23 cellular contexts compared by ENCODE assay signal in the genomic region with DNA sequence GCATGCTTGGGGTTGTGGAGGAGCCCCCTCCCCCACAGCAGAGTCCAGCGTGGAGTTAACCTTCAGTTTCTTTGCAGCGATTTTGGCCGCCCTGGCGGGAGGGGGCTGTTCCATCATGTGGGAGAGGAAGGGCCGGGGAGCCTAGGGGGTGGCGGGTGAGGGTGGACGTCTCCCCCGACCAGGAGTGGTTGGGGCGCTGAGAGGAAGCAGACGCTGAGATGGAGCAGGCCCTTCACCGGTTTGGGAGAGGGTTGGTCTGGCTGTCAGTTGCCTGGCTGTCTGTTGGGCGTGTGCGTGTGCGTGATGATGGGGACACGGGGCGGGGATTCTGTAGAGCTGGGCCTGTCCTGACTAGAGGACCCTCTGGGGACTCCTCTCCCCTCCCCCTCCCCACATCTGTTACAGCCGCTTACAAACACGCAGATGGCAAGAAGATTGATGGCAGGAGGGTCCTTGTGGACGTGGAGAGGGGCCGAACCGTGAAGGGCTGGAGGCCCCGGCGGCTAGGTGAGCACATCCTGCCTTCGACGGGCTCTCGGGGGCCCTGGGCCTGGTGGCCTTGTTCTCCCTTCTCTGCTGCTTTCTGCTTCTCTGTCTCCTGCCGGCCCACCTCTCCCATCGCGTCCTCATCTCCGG. TPM values are rescaled to one million over a fixed set of nuclear protein-coding genes. Genes with fewer than 3 reads are reported as not detected.
DNase-seq lines count a peak whose midpoint lies in the region; ATAC-seq and TF ChIP-seq lines count a peak whose summit lies in the region.
"Had no signal": no experiment of that assay in that cellular context is flagged by ENCODE, and none has a peak within 500 bp of the region (broad histone marks: within the 10 kb centered on the region; RNA-seq: fewer than 3 reads in every experiment).

No MANE protein-coding gene starts in this region.

- peaks cover 7% of the 10 kb centered on the region for H3K4me1 Mint-ChIP-seq in activated T-cell treated with anti-CD3 and anti-CD28 coated beads, Interleukin-2, amount 50 U/mL, for 24 hours (ENCODE audit: low read depth)
- peaks cover 7 to 11% of the 10 kb centered on the region in 2 donors for H3K4me1 Mint-ChIP-seq in effector memory CD8-positive, alpha-beta T cell (ENCODE audit: low read depth in 2 of 2)
- H3K4me1 Mint-ChIP-seq in natural killer cell = peaks cover 12 to 34% of the 10 kb centered on the region in 2 donors

- no peak for TF ChIP-seq POLR2A in ovary (IDR thresholded peaks at IDR 0.05)

- TF ChIP-seq EP300 in ovary (IDR thresholded peaks at IDR 0.05) = no peak

- H3K27ac ChIP-seq in ovary = no peak overlapping the region
- H3K27ac ChIP-seq: heart right ventricle, tibial artery had no signal

- TF ChIP-seq CTCF in ovary (IDR thresholded peaks at IDR 0.05) (no peak), natural killer cell (IDR thresholded peaks at IDR 0.05) (no peak)

- no peaks in the 10 kb centered on the region for H3K27me3 ChIP-seq in ovary
- H3K27me3 ChIP-seq: heart right ventricle, tibial artery had no signal

- H3K4me1 ChIP-seq in ovary (ENCODE audit: insufficient read depth) = no peaks in the 10 kb centered on the region
- H3K4me1 ChIP-seq: tibial artery had no signal

- no peak overlapping the region for H3K4me3 ChIP-seq in ovary
- H3K4me3 ChIP-seq: heart right ventricle, lung, tibial artery had no signal

- ATAC-seq in effector memory CD8-positive, alpha-beta T cell (replicated peaks) = no peak
- ATAC-seq in sciatic nerve (peak; percentile 31), natural killer cell (no peak)
- ATAC-seq: naive thymus-derived CD4-positive, alpha-beta T cell had no signal

- H3K9me3 Mint-ChIP-seq in activated T-cell treated with anti-CD3 and anti-CD28 coated beads, Interleukin-2, amount 50 U/mL, for 24 hours = no peaks in the 10 kb centered on the region
- no peaks in the 10 kb centered on the region for H3K9me3 Mint-ChIP-seq in effector memory CD8-positive, alpha-beta T cell
- no peaks in the 10 kb centered on the region for H3K9me3 Mint-ChIP-seq in natural killer cell
- H3K9me3 Mint-ChIP-seq: CD8-positive, alpha-beta memory T cell had no signal

- H3K4me3 Mint-ChIP-seq in activated T-cell treated with anti-CD3 and anti-CD28 coated beads, Interleukin-2, amount 50 U/mL, for 24 hours = no peak overlapping the region
- H3K4me3 Mint-ChIP-seq in effector memory CD8-positive, alpha-beta T cell = no peak overlapping the region
- H3K4me3 Mint-ChIP-seq in natural killer cell = no peak overlapping the region
- H3K4me3 Mint-ChIP-seq: CD8-positive, alpha-beta memory T cell; naive thymus-derived CD4-positive, alpha-beta T cell had no signal

- WGBS in ovary, 3 donors = 69 to 73% (median 72%) methylated on average over 30 of the region's 30 CpGs

- H3K36me3 ChIP-seq in ovary = no peaks in the 10 kb centered on the region

- no peak for DNase-seq in activated T-cell treated with anti-CD3 and anti-CD28 coated beads, Interleukin-2, amount 50 U/mL, for 24 hours
- no peak for DNase-seq in activated T-cell treated with anti-CD3 and anti-CD28 coated beads, Interleukin-2, amount 50 U/mL, for 48 hours
- DNase-seq in NCI-H524 (lab: John Stamatoyannopoulos, UW) = peak; percentile 98 to 99
- no peak for DNase-seq in effector memory CD8-positive, alpha-beta T cell
- DNase-seq in sciatic nerve (ENCODE audit: low spot score) = no peak
- no peak for DNase-seq in stimulated activated CD4-positive, alpha-beta T cell treated with anti-CD3 and anti-CD28 coated beads, Interleukin-15, amount 100 ng/mL, for 24 hours
- DNase-seq in ovary = no peak
- no peak for DNase-seq in natural killer cell
- DNase-seq: activated CD4-positive, CD25-positive, alpha-beta regulatory T cell treated with anti-CD3 and anti-CD28 coated beads, Interleukin-2, amount 50 U/mL, for 72 hours; activated gamma-delta T cell; CD8-positive, alpha-beta memory T cell; EL; HCEC 1CT; heart right ventricle; KG1; MV-4-11; naive thymus-derived CD4-positive, alpha-beta T cell; NCI-H2029; NCI-H526; OCI-M1; tibial artery had no signal

- intact Hi-C loops in sciatic nerve (cut with DNase I) = no loop called here
- intact Hi-C loops in ovary (cut with DNase I) = loop anchor here in 1 of 4 donors (5.0 kb wide), 1 partner anchor 43 kb away; no protein-coding TSS in a partner anchor
- intact Hi-C loops in natural killer cell (cut with micrococcal nuclease) = no loop called here

- no peaks in the 10 kb centered on the region for H3K9me3 ChIP-seq in ovary
- H3K9me3 ChIP-seq: heart right ventricle, tibial artery had no signal

- H3K27me3 Mint-ChIP-seq in activated T-cell treated with anti-CD3 and anti-CD28 coated beads, Interleukin-2, amount 50 U/mL, for 24 hours = no peaks in the 10 kb centered on the region
- H3K27me3 Mint-ChIP-seq in effector memory CD8-positive, alpha-beta T cell = no peaks in the 10 kb centered on the region
- H3K27me3 Mint-ChIP-seq in natural killer cell (ENCODE audit: low read depth in 2 of 2) = no peaks in the 10 kb centered on the region
- H3K27me3 Mint-ChIP-seq: CD8-positive, alpha-beta memory T cell; naive thymus-derived CD4-positive, alpha-beta T cell had no signal

- peaks cover 93% of the 10 kb centered on the region for H3K36me3 Mint-ChIP-seq in activated T-cell treated with anti-CD3 and anti-CD28 coated beads, Interleukin-2, amount 50 U/mL, for 24 hours (ENCODE audit: low read depth)
- H3K36me3 Mint-ChIP-seq in effector memory CD8-positive, alpha-beta T cell (ENCODE audit: insufficient read depth) = peaks cover 60% of the 10 kb centered on the region
- H3K36me3 Mint-ChIP-seq in natural killer cell = peaks cover 11% of the 10 kb centered on the region

- H3K27ac Mint-ChIP-seq in activated T-cell treated with anti-CD3 and anti-CD28 coated beads, Interleukin-2, amount 50 U/mL, for 24 hours = peak overlapping the region; percentile 61
- H3K27ac Mint-ChIP-seq in effector memory CD8-positive, alpha-beta T cell = peak overlapping the region; percentile 6 to 64
- H3K27ac Mint-ChIP-seq in natural killer cell = no peak overlapping the region

RNA-seq across cellular contexts. Expression of gene LIN7B, which starts 9.8 kb away (rescaled TPM):
- total RNA-seq in sciatic nerve (9.8 TPM), ovary (1 to 10 TPM; 6.6 to 9.8 (median 8.5) TPM), natural killer cell (1 to 10 TPM; 6.2 to 8.8 (median 6.5) TPM)
- polyA plus RNA-seq in ovary = 1 to 10 TPM in 1 of 2 donors, under 1 TPM in 1; 0.82 to 8.9 TPM

RNA-seq across cellular contexts. Expression of gene C19orf73, which starts 14.6 kb away (rescaled TPM):
- total RNA-seq in sciatic nerve = 0.67 TPM
- 1 to 10 TPM in 1 of 7 donors, under 1 TPM in 3, not detected in 3; 0.45 to 1.5 (median 0.46) TPM for total RNA-seq in ovary
- polyA plus RNA-seq in ovary = under 1 TPM in 1 of 2 donors, not detected in 1; 0.42 TPM
- 1 to 10 TPM; 2.3 to 2.7 (median 2.7) TPM for total RNA-seq in natural killer cell

RNA-seq across cellular contexts. Expression of gene PPFIA3, which starts 15.0 kb away (rescaled TPM):
- total RNA-seq in sciatic nerve = 6.3 TPM
- total RNA-seq in ovary = 1 to 10 TPM in 6 of 7 donors, under 1 TPM in 1; 0.72 to 6.1 (median 3.2) TPM
- polyA plus RNA-seq in ovary = 1 to 10 TPM in 1 of 2 donors, under 1 TPM in 1; 0.55 to 5.8 TPM
- 1 to 10 TPM; 5.3 to 5.5 (median 5.3) TPM for total RNA-seq in natural killer cell

RNA-seq across cellular contexts. Expression of gene SNRNP70, which starts 19.1 kb away (rescaled TPM):
- total RNA-seq in sciatic nerve = 299 TPM
- total RNA-seq in ovary = 100 to 1,000 TPM; 181 to 284 (median 252) TPM
- polyA plus RNA-seq in ovary = 100 to 1,000 TPM; 133 to 366 TPM
- 100 to 1,000 TPM; 244 to 312 (median 299) TPM for total RNA-seq in natural killer cell

RNA-seq across cellular contexts. Expression of gene KCNA7, which starts 31.8 kb away (rescaled TPM):
- total RNA-seq in sciatic nerve = not detected
- not detected for total RNA-seq in ovary
- not detected for polyA plus RNA-seq in ovary
- total RNA-seq in natural killer cell = not detected
- total RNA-seq: CD8-positive, alpha-beta memory T cell; lung; naive thymus-derived CD4-positive, alpha-beta T cell; pulmonary artery endothelial cell had no signal
- polyA plus RNA-seq: CD8-positive, alpha-beta memory T cell; lung; naive thymus-derived CD4-positive, alpha-beta T cell had no signal

Comparison
In these comparisons a context has a peak if more than half of its experiments do, and no peak if none do; other contexts are left out.
1. DNase-seq: peak in NCI-H524 (2 of 2); none in activated T-cell treated with anti-CD3 and anti-CD28 coated beads, Interleukin-2, amount 50 U/mL, for 24 hours (single experiment), activated T-cell treated with anti-CD3 and anti-CD28 coated beads, Interleukin-2, amount 50 U/mL, for 48 hours (0 of 2), effector memory CD8-positive, alpha-beta T cell (0 of 3), sciatic nerve (single experiment), stimulated activated CD4-positive, alpha-beta T cell treated with anti-CD3 and anti-CD28 coated beads, Interleukin-15, amount 100 ng/mL, for 24 hours (single experiment), ovary (0 of 5) and natural killer cell (single experiment).
2. H3K27ac Mint-ChIP-seq: peak in activated T-cell treated with anti-CD3 and anti-CD28 coated beads, Interleukin-2, amount 50 U/mL, for 24 hours (single experiment) and effector memory CD8-positive, alpha-beta T cell (2 of 2); none in natural killer cell (0 of 2).